ENCODE assay signal across 2 cellular contexts in genomic region chr1:2585318-2586092, GRCh38.
A peak's percentile ranks its signal among the peaks of the same experiment; 100 is the strongest.
TF ChIP-seq lines count a peak whose summit lies in the region.

No MANE protein-coding gene starts in this region.

TF ChIP-seq in GM23338, 12 proteins besides CTCF, POLR2A, EP300 and RAD21:
- TF ChIP-seq POLR2AphosphoS5 (IDR thresholded peaks at IDR 0.05; ENCODE audit: low read depth) = peak; percentile 65
- peak; percentile 67 for TF ChIP-seq CREB1 (CRISPR knock-in tag; IDR thresholded peaks at IDR 0.05; ENCODE audit: low read depth)
- no peak for TF ChIP-seq ZNF462 (CRISPR knock-in tag; IDR thresholded peaks at IDR 0.05)

TF ChIP-seq in HepG2, 621 proteins besides CTCF, POLR2A, EP300 and RAD21 (continues in another document):
- TF ChIP-seq JARID2 (CRISPR knock-in tag; IDR thresholded peaks at IDR 0.05; ENCODE audit: insufficient replicate concordance) (no peak), ZBTB7B (CRISPR knock-in tag; IDR thresholded peaks at IDR 0.05) (peak; percentile 78; the same call in 1 of the 2 replicates), RELA (CRISPR knock-in tag; IDR thresholded peaks at IDR 0.05) (no peak), MNT (IDR thresholded peaks at IDR 0.05) (no peak), MXD1 (CRISPR knock-in tag; IDR thresholded peaks at IDR 0.05) (peak; percentile 4; the same call in 1 of the 2 replicates), CSRNP2 (CRISPR knock-in tag; conservative IDR thresholded peaks at IDR 0.05; ENCODE audit: low read depth) (no peak), NFE2L2 (IDR thresholded peaks at IDR 0.05; ENCODE audit: low read length) (no peak), HNRNPLL (IDR thresholded peaks at IDR 0.05; ENCODE audit: low read depth, low read length, poor library complexity, severe bottlenecking) (peak; percentile 28), ZNF768 (CRISPR knock-in tag; IDR thresholded peaks at IDR 0.05) (no peak), AGO1 (IDR thresholded peaks at IDR 0.05; ENCODE audit: low read depth, low read length, poor library complexity, severe bottlenecking) (peak; percentile 24), SP1 (IDR thresholded peaks at IDR 0.05) (no peak), SP1 (CRISPR knock-in tag; IDR thresholded peaks at IDR 0.05) (peak; percentile 51; the same call in 1 of the 2 replicates), BCL3 (CRISPR knock-in tag; IDR thresholded peaks at IDR 0.05) (no peak), HNF4A (CRISPR knock-in tag; IDR thresholded peaks at IDR 0.05) (no peak), NFIB (CRISPR knock-in tag; IDR thresholded peaks at IDR 0.05; ENCODE audit: borderline replicate concordance) (no peak), SRSF1 (optimal IDR thresholded peaks at IDR 0.05; ENCODE audit: low read depth, low read length) (peak; percentile 37), KAT8 (CRISPR knock-in tag; IDR thresholded peaks at IDR 0.05) (peak; percentile 72; the same call in 1 of the 2 replicates), CBX2 (IDR thresholded peaks at IDR 0.05; ENCODE audit: low read depth, low read length) (no peak), CBX2 (CRISPR knock-in tag; IDR thresholded peaks at IDR 0.05; ENCODE audit: low read depth) (no peak), YEATS2 (CRISPR knock-in tag; IDR thresholded peaks at IDR 0.05; ENCODE audit: borderline replicate concordance) (no peak), MYPOP (CRISPR knock-in tag; IDR thresholded peaks at IDR 0.05) (no peak), HNRNPK (IDR thresholded peaks at IDR 0.05; ENCODE audit: low read depth, low read length, poor library complexity, severe bottlenecking) (no peak), ELF1 (CRISPR knock-in tag; IDR thresholded peaks at IDR 0.05) (peak; percentile 54), SRSF9 (IDR thresholded peaks at IDR 0.05; ENCODE audit: borderline replicate concordance, insufficient read depth, low read depth, low read length, poor library complexity, severe bottlenecking) (no peak), ZHX2 (IDR thresholded peaks at IDR 0.05; ENCODE audit: low read depth) (no peak), ZHX2 (CRISPR knock-in tag; IDR thresholded peaks at IDR 0.05; ENCODE audit: borderline replicate concordance) (no peak), ZNF44 (CRISPR knock-in tag; IDR thresholded peaks at IDR 0.05) (no peak; the same call in 1 of the 2 replicates), CBFB (CRISPR knock-in tag; IDR thresholded peaks at IDR 0.05) (no peak), SYNCRIP (IDR thresholded peaks at IDR 0.05; ENCODE audit: insufficient read depth, low read depth, low read length) (no peak), ZNF687 (CRISPR knock-in tag; IDR thresholded peaks at IDR 0.05) (peak; percentile 71), CERS6 (CRISPR knock-in tag; IDR thresholded peaks at IDR 0.05) (no peak), SAP130 (CRISPR knock-in tag; IDR thresholded peaks at IDR 0.05; ENCODE audit: low read depth) (peak; percentile 63), GLI4 (CRISPR knock-in tag; IDR thresholded peaks at IDR 0.05; ENCODE audit: borderline replicate concordance) (no peak), ZNF207 (IDR thresholded peaks at IDR 0.05; ENCODE audit: borderline replicate concordance) (no peak), ZNF549 (CRISPR knock-in tag; IDR thresholded peaks at IDR 0.05) (no peak), MXD3 (CRISPR knock-in tag; IDR thresholded peaks at IDR 0.05) (no peak), ZFP91 (CRISPR knock-in tag; IDR thresholded peaks at IDR 0.05; ENCODE audit: borderline replicate concordance) (peak; percentile 54; the same call in 1 of the 2 replicates), ZNF354B (CRISPR knock-in tag; IDR thresholded peaks at IDR 0.05) (no peak)
